In genomic region chr4:41693629-41694028, GRCh38 we compare ENCODE assay signal across 8 cellular contexts.
A peak's percentile ranks its signal among the peaks of the same experiment; 100 is the strongest.
DNase-seq lines count a peak whose midpoint lies in the region; ATAC-seq and TF ChIP-seq lines count a peak whose summit lies in the region.

No MANE protein-coding gene starts in this region.

- CTCF ChIA-PET in HEK293T (lab: Yijun Ruan, JAX), result interaction anchor here (0.6 to 1.0 kb wide), 4 partner anchors 149 to 197 kb away, joined by 3 to 5 read pairs (median 4); no protein-coding TSS in a partner anchor

- ATAC-seq in HG03469 (IDR thresholded peaks at IDR 0.05; ENCODE audit: unreplicated experiment) (no peak), HG02981 (IDR thresholded peaks at IDR 0.05; ENCODE audit: unreplicated experiment) (no peak)
- no peak for ATAC-seq in stimulated activated naive CD8-positive, alpha-beta T cell treated with anti-CD3 and anti-CD28 coated beads, Interleukin-15, amount 100 ng/mL, for 72 hours

- no peak overlapping the region for H3K4me3 ChIP-seq in AG09309 (ENCODE audit: control insufficient read depth, low read depth, low read length)
- no peak overlapping the region for H3K4me3 ChIP-seq in foreskin fibroblast (ENCODE audit: low read depth in 1 of 2, low read length in 2 of 2)

- peak; percentile 3 for DNase-seq in AG09309 (ENCODE audit: low read depth)
- DNase-seq in HEK293T (ENCODE audit: extremely low spot score), result peak; percentile 25
- peak; percentile 71 for DNase-seq in RKO (ENCODE audit: low spot score)
- peak; percentile 22 to 65 for DNase-seq in foreskin fibroblast
- DNase-seq in stimulated activated CD4-positive, alpha-beta T cell treated with anti-CD3 and anti-CD28 coated beads, Interleukin-12 subunit alpha, Interleukin-12 subunit beta, amount 100 ng/mL, for 4 hours, result no peak
- DNase-seq in stimulated activated naive CD8-positive, alpha-beta T cell treated with anti-CD3 and anti-CD28 coated beads, Interleukin-15, amount 100 ng/mL, for 72 hours, result no peak

- no peak overlapping the region for H3K4me3 Mint-ChIP-seq in stimulated activated naive CD8-positive, alpha-beta T cell treated with anti-CD3 and anti-CD28 coated beads, Interleukin-15, amount 100 ng/mL, for 72 hours

- no peaks in the 10 kb centered on the region for H3K9me3 Mint-ChIP-seq in stimulated activated naive CD8-positive, alpha-beta T cell treated with anti-CD3 and anti-CD28 coated beads, Interleukin-15, amount 100 ng/mL, for 72 hours

- peaks cover 18% of the 10 kb centered on the region for H3K27me3 Mint-ChIP-seq in stimulated activated naive CD8-positive, alpha-beta T cell treated with anti-CD3 and anti-CD28 coated beads, Interleukin-15, amount 100 ng/mL, for 72 hours

- H3K4me1 Mint-ChIP-seq in stimulated activated naive CD8-positive, alpha-beta T cell treated with anti-CD3 and anti-CD28 coated beads, Interleukin-15, amount 100 ng/mL, for 72 hours, result no peaks in the 10 kb centered on the region

- POLR2A ChIA-PET in HEK293T (lab: Yijun Ruan, JAX), result no interaction called here

- H3K27ac Mint-ChIP-seq in stimulated activated naive CD8-positive, alpha-beta T cell treated with anti-CD3 and anti-CD28 coated beads, Interleukin-15, amount 100 ng/mL, for 72 hours, result no peak overlapping the region

- TF ChIP-seq CTCF in AG09309 (IDR thresholded peaks at IDR 0.05; ENCODE audit: control insufficient read depth, insufficient read depth, low read depth, low read length, missing control alignments), result peak; percentile 60
- peak; percentile 42 for TF ChIP-seq CTCF in foreskin fibroblast (IDR thresholded peaks at IDR 0.05; ENCODE audit: low read depth, low read length)

TF ChIP-seq in HEK293T, 16 proteins besides CTCF, POLR2A, EP300 and RAD21:
- TF ChIP-seq NFRKB (IDR thresholded peaks at IDR 0.05), result no peak
- TF ChIP-seq LEF1 (IDR thresholded peaks at IDR 0.05; ENCODE audit: borderline replicate concordance), result no peak
- no peak for TF ChIP-seq FOXK2 (IDR thresholded peaks at IDR 0.05)
- no peak for TF ChIP-seq TARDBP (IDR thresholded peaks at IDR 0.05)
- no peak for TF ChIP-seq HDGF (IDR thresholded peaks at IDR 0.05; ENCODE audit: borderline replicate concordance)
- TF ChIP-seq ELF4 (IDR thresholded peaks at IDR 0.05), result no peak
- no peak for TF ChIP-seq L3MBTL2 (conservative IDR thresholded peaks at IDR 0.05)
- TF ChIP-seq PKNOX1 (IDR thresholded peaks at IDR 0.05), result no peak
- TF ChIP-seq ARNT (IDR thresholded peaks at IDR 0.05), result no peak
- no peak for TF ChIP-seq SP1 (IDR thresholded peaks at IDR 0.05)
- TF ChIP-seq BHLHE40 (IDR thresholded peaks at IDR 0.05; ENCODE audit: borderline replicate concordance), result no peak
- TF ChIP-seq FOXA1 (IDR thresholded peaks at IDR 0.05), result no peak
- no peak for TF ChIP-seq ZNF384 (IDR thresholded peaks at IDR 0.05)
- TF ChIP-seq CTBP1 (IDR thresholded peaks at IDR 0.05; ENCODE audit: borderline replicate concordance), result no peak
- no peak for TF ChIP-seq FOXM1 (IDR thresholded peaks at IDR 0.05; ENCODE audit: borderline replicate concordance)
- no peak for TF ChIP-seq SUZ12 (IDR thresholded peaks at IDR 0.05)
TF ChIP-seq in HEK293T: peak in this region for 0.

Comparison
In these comparisons a context has a peak if more than half of its experiments do, and no peak if none do; other contexts are left out.
1. DNase-seq: peak in AG09309 (single experiment), HEK293T (single experiment), RKO (single experiment) and foreskin fibroblast (2 of 2); none in stimulated activated CD4-positive, alpha-beta T cell treated with anti-CD3 and anti-CD28 coated beads, Interleukin-12 subunit alpha, Interleukin-12 subunit beta, amount 100 ng/mL, for 4 hours (single experiment) and stimulated activated naive CD8-positive, alpha-beta T cell treated with anti-CD3 and anti-CD28 coated beads, Interleukin-15, amount 100 ng/mL, for 72 hours (0 of 2).